ENCODE assay signal across 1 cellular context in genomic region chr5:78594946-78595921, GRCh38.
A peak's percentile ranks its signal among the peaks of the same experiment; 100 is the strongest.
TF ChIP-seq lines count a peak whose summit lies in the region.

No MANE protein-coding gene starts in this region.

TF ChIP-seq in A549, 52 proteins besides CTCF, POLR2A, EP300 and RAD21 (continued from another document):
- TF ChIP-seq BCL3 (IDR thresholded peaks at IDR 0.05) (peak; percentile 73; the same call in 2 of the 3 replicates), GATA3 (IDR thresholded peaks at IDR 0.05; ENCODE audit: borderline replicate concordance) (peak; percentile 83; the same call in 1 of the 2 replicates), MAX (IDR thresholded peaks at IDR 0.05) (peak; percentile 92), EHF (CRISPR knock-in tag; IDR thresholded peaks at IDR 0.05) (peak; percentile 90), JUN (IDR thresholded peaks at IDR 0.05) (peak; percentile 81 to 89; a peak in 4 of 5 replicates), CHD4 (IDR thresholded peaks at IDR 0.05; ENCODE audit: borderline replicate concordance) (no peak), HOXB5 (CRISPR knock-in tag; IDR thresholded peaks at IDR 0.05) (peak; percentile 90), POLR2AphosphoS2 (conservative IDR thresholded peaks at IDR 0.05; ENCODE audit: low read length) (no peak), ELK1 (IDR thresholded peaks at IDR 0.05; ENCODE audit: low read depth, low read length) (no peak), MAFK (IDR thresholded peaks at IDR 0.05; ENCODE audit: partially characterized antibody) (peak; percentile 95)
